Comparison of ENCODE assay signal across 8 cellular contexts in the genomic region with DNA sequence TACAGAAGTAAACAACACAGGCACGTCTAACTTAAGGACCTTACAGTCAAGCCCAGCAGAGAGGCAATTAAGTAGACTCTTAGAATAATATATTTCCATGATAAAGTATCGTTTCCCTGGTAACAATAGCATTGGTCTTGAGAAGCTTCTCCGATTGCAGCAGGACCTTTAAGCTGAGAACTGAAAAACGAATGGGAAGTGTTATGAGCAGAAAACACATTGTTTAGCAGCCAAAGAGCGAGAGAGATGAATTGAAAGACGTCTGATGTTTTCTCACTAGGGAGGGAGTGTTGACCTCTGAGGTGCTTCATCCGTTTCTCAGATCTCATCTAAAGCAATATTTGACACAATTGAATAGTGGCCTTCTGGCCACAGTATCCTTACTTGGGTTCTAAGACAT. TPM values are rescaled to one million over a fixed set of nuclear protein-coding genes. Genes with fewer than 3 reads are reported as not detected.
DNase-seq lines count a peak whose midpoint lies in the region; ATAC-seq and TF ChIP-seq lines count a peak whose summit lies in the region.

No MANE protein-coding gene starts in this region.

- no peak for TF ChIP-seq CTCF in kidney epithelial cell (IDR thresholded peaks at IDR 0.05; ENCODE audit: insufficient read depth, low read length, poor library complexity, severe bottlenecking)

- H3K9me3 ChIP-seq in thymus (ENCODE audit: control insufficient read depth): no peaks in the 10 kb centered on the region

- DNase-seq in activated CD8-positive, alpha-beta memory T cell treated with anti-CD3 and anti-CD28 coated beads, Interleukin-2, amount 10 ng/mL, durations not matched to agents 7 days and 5 days: no peak
- DNase-seq in activated CD8-positive, alpha-beta memory T cell treated with anti-CD3 and anti-CD28 coated beads, Interleukin-2, amount 50 U/mL, for 48 hours: no peak
- no peak for DNase-seq in activated naive CD8-positive, alpha-beta T cell treated with anti-CD3 and anti-CD28 coated beads, Interleukin-2, amount 10 ng/mL, durations not matched to agents 7 days and 5 days
- no peak for DNase-seq in kidney epithelial cell (ENCODE audit: low read depth)
- DNase-seq in Kasumi-1 (lab: John Stamatoyannopoulos, UW): no peak
- DNase-seq in SHP77 treated with DMSO at 0.1 percent for 48 hours (lab: John Stamatoyannopoulos, UW): no peak

- H3K36me3 ChIP-seq in kidney epithelial cell (ENCODE audit: control insufficient read depth, insufficient read depth, low read length) (peaks cover 2% of the 10 kb centered on the region), thymus (ENCODE audit: control insufficient read depth, insufficient read depth) (peaks cover 1% of the 10 kb centered on the region)

- H3K4me3 Mint-ChIP-seq in activated CD8-positive, alpha-beta memory T cell treated with anti-CD3 and anti-CD28 coated beads, Interleukin-2, amount 10 ng/mL, durations not matched to agents 7 days and 5 days: peak overlapping the region; percentile 88
- peak overlapping the region; percentile 96 for H3K4me3 Mint-ChIP-seq in activated naive CD8-positive, alpha-beta T cell treated with anti-CD3 and anti-CD28 coated beads, Interleukin-2, amount 10 ng/mL, durations not matched to agents 7 days and 5 days

- no peak overlapping the region for H3K27ac ChIP-seq in thymus (ENCODE audit: low read depth)

- H3K27ac Mint-ChIP-seq in activated CD8-positive, alpha-beta memory T cell treated with anti-CD3 and anti-CD28 coated beads, Interleukin-2, amount 10 ng/mL, durations not matched to agents 7 days and 5 days: peak overlapping the region; percentile 98
- peak overlapping the region; percentile 96 for H3K27ac Mint-ChIP-seq in activated naive CD8-positive, alpha-beta T cell treated with anti-CD3 and anti-CD28 coated beads, Interleukin-2, amount 10 ng/mL, durations not matched to agents 7 days and 5 days

- H3K27me3 Mint-ChIP-seq in activated CD8-positive, alpha-beta memory T cell treated with anti-CD3 and anti-CD28 coated beads, Interleukin-2, amount 10 ng/mL, durations not matched to agents 7 days and 5 days: no peaks in the 10 kb centered on the region
- no peaks in the 10 kb centered on the region for H3K27me3 Mint-ChIP-seq in activated naive CD8-positive, alpha-beta T cell treated with anti-CD3 and anti-CD28 coated beads, Interleukin-2, amount 10 ng/mL, durations not matched to agents 7 days and 5 days

- peaks cover 55% of the 10 kb centered on the region for H3K4me1 Mint-ChIP-seq in activated CD8-positive, alpha-beta memory T cell treated with anti-CD3 and anti-CD28 coated beads, Interleukin-2, amount 10 ng/mL, durations not matched to agents 7 days and 5 days
- peaks cover 38% of the 10 kb centered on the region for H3K4me1 Mint-ChIP-seq in activated naive CD8-positive, alpha-beta T cell treated with anti-CD3 and anti-CD28 coated beads, Interleukin-2, amount 10 ng/mL, durations not matched to agents 7 days and 5 days

- peaks cover 27% of the 10 kb centered on the region for H3K36me3 Mint-ChIP-seq in activated CD8-positive, alpha-beta memory T cell treated with anti-CD3 and anti-CD28 coated beads, Interleukin-2, amount 10 ng/mL, durations not matched to agents 7 days and 5 days
- peaks cover 21% of the 10 kb centered on the region for H3K36me3 Mint-ChIP-seq in activated naive CD8-positive, alpha-beta T cell treated with anti-CD3 and anti-CD28 coated beads, Interleukin-2, amount 10 ng/mL, durations not matched to agents 7 days and 5 days

- CTCF ChIA-PET in activated CD8-positive, alpha-beta memory T cell treated with anti-CD3 and anti-CD28 coated beads, Interleukin-2, amount 10 ng/mL, durations not matched to agents 7 days and 5 days (lab: Charles Lee): interaction anchor here (1.3 to 6.1 kb wide), 12 partner anchors 9 to 140 kb away, joined by 3 to 184 read pairs (median 6); partner anchors contain the start of genes CCND3, TAF8, TOMM6 and USP49

- H3K4me3 ChIP-seq in kidney epithelial cell (ENCODE audit: low read depth, low read length) (peak overlapping the region; percentile 98), thymus (ENCODE audit: low read length) (peak overlapping the region; percentile 86)

- H3K27me3 ChIP-seq in kidney epithelial cell (ENCODE audit: control insufficient read depth, insufficient read depth, low read length) (no peaks in the 10 kb centered on the region), thymus (ENCODE audit: control insufficient read depth, insufficient read depth) (no peaks in the 10 kb centered on the region)

- peaks cover 22% of the 10 kb centered on the region for H3K4me1 ChIP-seq in thymus (ENCODE audit: control insufficient read depth, insufficient read depth, low read length)

- WGBS in thymus: 7% methylated on average over 7 of the region's 7 CpGs

- no peaks in the 10 kb centered on the region for H3K9me3 Mint-ChIP-seq in activated CD8-positive, alpha-beta memory T cell treated with anti-CD3 and anti-CD28 coated beads, Interleukin-2, amount 10 ng/mL, durations not matched to agents 7 days and 5 days (ENCODE audit: low read depth)
- H3K9me3 Mint-ChIP-seq in activated naive CD8-positive, alpha-beta T cell treated with anti-CD3 and anti-CD28 coated beads, Interleukin-2, amount 10 ng/mL, durations not matched to agents 7 days and 5 days: no peaks in the 10 kb centered on the region

- POLR2A ChIA-PET in activated naive CD8-positive, alpha-beta T cell treated with anti-CD3 and anti-CD28 coated beads, Interleukin-2, amount 10 ng/mL, durations not matched to agents 7 days and 5 days (lab: Charles Lee): interaction anchor here (0.8 to 10.1 kb wide), 9 partner anchors 13 to 135 kb away, joined by 4 to 159 read pairs (median 8); partner anchors contain the start of genes TAF8, TOMM6 and USP49

- no peak for ATAC-seq in activated CD8-positive, alpha-beta memory T cell treated with anti-CD3 and anti-CD28 coated beads, Interleukin-2, amount 10 ng/mL, durations not matched to agents 7 days and 5 days
- ATAC-seq in activated naive CD8-positive, alpha-beta T cell treated with anti-CD3 and anti-CD28 coated beads, Interleukin-2, amount 10 ng/mL, durations not matched to agents 7 days and 5 days (ENCODE audit: low read depth): no peak
- ATAC-seq in GM21825 (IDR thresholded peaks at IDR 0.05; ENCODE audit: unreplicated experiment): no peak

RNA-seq across cellular contexts. Expression of gene BYSL, which starts 0.9 kb away (rescaled TPM):
- total RNA-seq in activated CD8-positive, alpha-beta memory T cell treated with anti-CD3 and anti-CD28 coated beads, Interleukin-2, amount 10 ng/mL, durations not matched to agents 7 days and 5 days: 10 to 100 TPM; 33.1 to 48.5 TPM
- total RNA-seq in activated naive CD8-positive, alpha-beta T cell treated with anti-CD3 and anti-CD28 coated beads, Interleukin-2, amount 10 ng/mL, durations not matched to agents 7 days and 5 days: 10 to 100 TPM; 23.1 to 26.9 TPM
- 16.9 and 22.9 TPM in 2 replicates for total RNA-seq in kidney epithelial cell
- 7.8 TPM for polyA plus RNA-seq in thymus

RNA-seq across cellular contexts. Expression of gene MED20, which starts 1.2 kb away (rescaled TPM):
- total RNA-seq in activated CD8-positive, alpha-beta memory T cell treated with anti-CD3 and anti-CD28 coated beads, Interleukin-2, amount 10 ng/mL, durations not matched to agents 7 days and 5 days: 10 to 100 TPM; 21.9 to 25.6 TPM
- 10 to 100 TPM; 18.5 to 21.4 TPM for total RNA-seq in activated naive CD8-positive, alpha-beta T cell treated with anti-CD3 and anti-CD28 coated beads, Interleukin-2, amount 10 ng/mL, durations not matched to agents 7 days and 5 days
- total RNA-seq in kidney epithelial cell: 21.5 and 25.0 TPM in 2 replicates
- polyA plus RNA-seq in thymus: 7.9 TPM

RNA-seq across cellular contexts. Expression of gene CCND3, which starts 19.5 kb away (rescaled TPM):
- total RNA-seq in activated CD8-positive, alpha-beta memory T cell treated with anti-CD3 and anti-CD28 coated beads, Interleukin-2, amount 10 ng/mL, durations not matched to agents 7 days and 5 days: 100 to 1,000 TPM; 333 to 502 TPM
- total RNA-seq in activated naive CD8-positive, alpha-beta T cell treated with anti-CD3 and anti-CD28 coated beads, Interleukin-2, amount 10 ng/mL, durations not matched to agents 7 days and 5 days: 100 to 1,000 TPM; 382 to 413 TPM
- total RNA-seq in kidney epithelial cell: 23.9 and 29.2 TPM in 2 replicates
- 277 TPM for polyA plus RNA-seq in thymus

RNA-seq across cellular contexts. Expression of gene USP49, which starts 27.0 kb away (rescaled TPM):
- total RNA-seq in activated CD8-positive, alpha-beta memory T cell treated with anti-CD3 and anti-CD28 coated beads, Interleukin-2, amount 10 ng/mL, durations not matched to agents 7 days and 5 days: 1 to 10 TPM; 7.7 to 9.1 TPM
- total RNA-seq in activated naive CD8-positive, alpha-beta T cell treated with anti-CD3 and anti-CD28 coated beads, Interleukin-2, amount 10 ng/mL, durations not matched to agents 7 days and 5 days: 1 to 10 TPM; 5.8 to 6.9 TPM
- 1.8 and 2.4 TPM in 2 replicates for total RNA-seq in kidney epithelial cell
- polyA plus RNA-seq in thymus: 1.1 TPM

Comparison
In these comparisons a context has a peak if more than half of its experiments do, and no peak if none do; other contexts are left out.
1. RNA of gene CCND3, which starts 19.5 kb away (total RNA-seq): 333 to 502 TPM in activated CD8-positive, alpha-beta memory T cell treated with anti-CD3 and anti-CD28 coated beads, Interleukin-2, amount 10 ng/mL, durations not matched to agents 7 days and 5 days and 382 to 413 TPM in activated naive CD8-positive, alpha-beta T cell treated with anti-CD3 and anti-CD28 coated beads, Interleukin-2, amount 10 ng/mL, durations not matched to agents 7 days and 5 days; 23.9 to 29.2 TPM in kidney epithelial cell; every median in the first group is over 10 times any median in the second.